Comparison of ENCODE assay signal across 8 cellular contexts in the genomic region with DNA sequence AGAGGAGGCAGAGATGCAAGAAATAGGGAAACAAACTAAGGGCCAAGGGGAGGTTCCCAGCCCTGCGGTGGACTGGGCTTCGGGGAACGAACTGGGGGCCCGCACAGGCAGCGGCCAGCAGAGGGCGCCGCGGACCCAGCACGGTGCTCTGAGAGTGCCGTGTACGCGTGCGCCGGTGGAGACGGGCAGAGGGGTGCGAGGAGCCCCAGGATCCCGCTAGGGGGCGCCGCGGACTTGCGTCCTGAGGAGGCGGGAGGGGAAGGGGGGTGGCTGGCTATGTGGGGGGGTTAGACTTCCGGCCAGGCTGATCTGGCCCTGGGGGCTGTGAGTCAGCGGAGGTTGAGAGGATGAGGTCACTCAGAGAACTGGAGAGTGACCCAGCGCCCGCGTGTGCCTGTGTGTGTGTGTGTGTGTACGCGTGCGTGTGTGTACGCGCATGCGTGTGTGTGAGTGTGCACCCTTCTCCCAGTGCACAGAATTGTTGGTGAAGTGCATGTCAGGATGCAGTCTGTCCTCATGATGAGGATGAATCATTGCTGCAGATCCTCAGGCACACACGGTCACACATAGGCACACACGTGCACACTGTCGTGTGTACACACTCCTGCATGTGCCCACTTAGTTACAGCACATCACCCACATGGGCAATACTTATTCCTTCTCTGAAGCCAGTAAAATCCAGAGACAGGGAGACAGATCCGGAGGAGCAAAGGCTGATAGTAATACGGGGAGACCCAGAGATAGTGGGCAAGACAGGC. TPM values are rescaled to one million over a fixed set of nuclear protein-coding genes. Genes with fewer than 3 reads are reported as not detected.
DNase-seq lines count a peak whose midpoint lies in the region; ATAC-seq, FAIRE-seq and TF ChIP-seq lines count a peak whose summit lies in the region.

No MANE protein-coding gene starts in this region.

- FAIRE-seq in urothelium cell line (lab: Jason Lieb, UNC) = peak; percentile 89

- peak overlapping the region; percentile 96 for H3K27ac ChIP-seq in left ventricle myocardium inferior (replicated peaks)

- H3K9me3 ChIP-seq in left ventricle myocardium inferior (replicated peaks) = no peaks in the 10 kb centered on the region

- peaks cover 82% of the 10 kb centered on the region for H3K4me1 ChIP-seq in left ventricle myocardium inferior

- ATAC-seq in HG02759 (IDR thresholded peaks at IDR 0.05; ENCODE audit: unreplicated experiment) = peak; percentile 63

- intact Hi-C loops in left ventricle myocardium inferior (cut with micrococcal nuclease) = loop anchor here (2.0 kb wide), 1 partner anchor 17 kb away; the partner anchor contains the start of gene NES

- no peaks in the 10 kb centered on the region for H3K36me3 ChIP-seq in left ventricle myocardium inferior

- H3K4me3 ChIP-seq in left ventricle myocardium inferior = peak overlapping the region; percentile 54

- H3K27me3 ChIP-seq in left ventricle myocardium inferior (ENCODE audit: low read depth) = peaks cover 24% of the 10 kb centered on the region

- DNase-seq in GM04504 (ENCODE audit: low read depth) (peak; percentile 96), NCI-H146 treated with DMSO at 0.1 percent for 48 hours (lab: John Stamatoyannopoulos, UW; ENCODE audit: unreplicated experiment) (peak; percentile 86), T-helper 1 cell (peak; percentile 81 to 93 (median 85)), amniotic epithelial cell (ENCODE audit: low read depth) (peak; percentile 97), left ventricle myocardium inferior (peak; percentile 96), pulmonary artery endothelial cell (ENCODE audit: low read depth, low spot score) (peak; percentile 93), urothelium cell line (ENCODE audit: low spot score) (peak; percentile 99)

- peak; percentile 97 for TF ChIP-seq CTCF in left ventricle myocardium inferior (IDR thresholded peaks at IDR 0.05; ENCODE audit: borderline replicate concordance)

RNA-seq across cellular contexts. Expression of gene NES, which starts 17.0 kb away (rescaled TPM):
- total RNA-seq in left ventricle myocardium inferior (164 TPM), pulmonary artery endothelial cell (285 and 293 TPM in 2 replicates)

RNA-seq across cellular contexts. Expression of gene BCAN, which starts 18.3 kb away (rescaled TPM):
- total RNA-seq in left ventricle myocardium inferior = 0.05 TPM
- total RNA-seq in pulmonary artery endothelial cell = not detected in 2 replicates

RNA-seq across cellular contexts. Expression of gene HAPLN2, which starts 41.0 kb away (rescaled TPM):
- 1.2 TPM for total RNA-seq in left ventricle myocardium inferior
- total RNA-seq in pulmonary artery endothelial cell = not detected in 2 replicates

RNA-seq across cellular contexts. Expression of gene CRABP2, which starts 45.2 kb away (rescaled TPM):
- 0.60 TPM for total RNA-seq in left ventricle myocardium inferior
- 0.11 and 0.46 TPM in 2 replicates for total RNA-seq in pulmonary artery endothelial cell

RNA-seq across cellular contexts. Expression of gene GPATCH4, which starts 58.9 kb away (rescaled TPM):
- total RNA-seq in left ventricle myocardium inferior (15.1 TPM), pulmonary artery endothelial cell (27.2 and 45.6 TPM in 2 replicates)

Comparison
In these comparisons a context has a peak if more than half of its experiments do, and no peak if none do; other contexts are left out.
1. Peak in every context shown above with its lines: DNase-seq, ATAC-seq, H3K4me3 ChIP-seq and H3K27ac ChIP-seq.